Comparison of ENCODE assay signal across 24 cellular contexts in the genomic region with DNA sequence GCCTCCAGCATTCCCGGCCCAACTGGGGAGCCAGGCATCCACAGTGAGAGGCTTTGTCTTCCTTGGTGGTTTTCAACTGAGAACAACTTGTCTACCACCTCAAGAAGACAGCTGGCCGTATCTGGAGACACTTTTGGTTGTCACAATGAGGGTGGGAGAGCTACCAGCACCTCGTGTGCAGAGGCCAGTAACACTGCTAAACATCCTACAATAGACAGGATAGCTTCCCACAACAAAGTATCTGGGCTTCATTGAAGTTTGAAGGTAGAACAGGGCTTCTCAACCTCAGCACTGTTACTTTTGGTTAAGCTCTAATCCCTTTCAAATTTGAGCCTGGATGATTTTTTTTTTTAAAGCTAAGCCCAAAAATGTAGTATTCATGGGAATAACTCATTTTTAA. TPM values are rescaled to one million over a fixed set of nuclear protein-coding genes. Genes with fewer than 3 reads are reported as not detected.
A peak's percentile ranks its signal among the peaks of the same experiment; 100 is the strongest.
DNase-seq lines count a peak whose midpoint lies in the region; ATAC-seq and TF ChIP-seq lines count a peak whose summit lies in the region.
"Had no signal": no experiment of that assay in that cellular context is flagged by ENCODE, and none has a peak within 500 bp of the region (broad histone marks: within the 10 kb centered on the region; RNA-seq: fewer than 3 reads in every experiment).

No MANE protein-coding gene starts in this region.

- peak; percentile 67 for ATAC-seq in activated CD8-positive, alpha-beta T cell treated with anti-CD3 and anti-CD28 coated beads, Interleukin-2, amount 10 ng/mL, durations not matched to agents 7 days and 5 days
- no peak for ATAC-seq in activated CD8-positive, alpha-beta T cell treated with anti-CD3 and anti-CD28 coated beads for 36 hours
- ATAC-seq: GM12878 had no signal

- H3K27me3 ChIP-seq in hepatocyte (no peaks in the 10 kb centered on the region), A673 (replicated peaks; ENCODE audit: insufficient read depth, low read depth, low read length, poor library complexity) (no peaks in the 10 kb centered on the region), prostate gland (replicated peaks; ENCODE audit: insufficient read depth) (no peaks in the 10 kb centered on the region)

- DNase-seq in activated CD8-positive, alpha-beta T cell treated with anti-CD3 and anti-CD28 coated beads, Interleukin-2, amount 10 ng/mL, durations not matched to agents 7 days and 5 days: no peak
- no peak for DNase-seq in activated CD8-positive, alpha-beta T cell treated with anti-CD3 and anti-CD28 coated beads for 36 hours
- peak; percentile 43 for DNase-seq in SW480 (ENCODE audit: low spot score)
- DNase-seq in hepatocyte (ENCODE audit: low spot score): no peak
- no peak for DNase-seq in A673 (ENCODE audit: low spot score)
- DNase-seq in caudate nucleus (lab: John Stamatoyannopoulos, UW): no peak
- DNase-seq in prostate gland (ENCODE audit: low spot score): no peak
- DNase-seq in NCI-H1105 treated with DMSO at 0.1 percent for 48 hours (lab: John Stamatoyannopoulos, UW): no peak
- DNase-seq: 8988T; Calu3; CD4-positive, CD25-positive, alpha-beta regulatory T cell; EL; HFFc6; NCI-H1436; NCI-H1930; NCI-H226; NCI-H524 treated with DMSO at 0.1 percent for 48 hours; PC-9; SJCRH30 had no signal

- H3K4me3 ChIP-seq in hepatocyte (no peak overlapping the region), A673 (ENCODE audit: low read depth, low read length, poor library complexity, severe bottlenecking) (no peak overlapping the region), prostate gland (no peak overlapping the region)
- H3K4me3 ChIP-seq: GM12878, PC-9, SJCRH30 had no signal

- intact Hi-C loops in activated CD8-positive, alpha-beta T cell treated with anti-CD3 and anti-CD28 coated beads for 36 hours (cut with micrococcal nuclease): no loop called here
- intact Hi-C loops in A673 (cut with micrococcal nuclease; ENCODE audit: unreplicated experiment): no loop called here
- intact Hi-C loops in prostate gland (cut with DNase I): no loop called here

- TF ChIP-seq CTCF in activated CD8-positive, alpha-beta T cell treated with anti-CD3 and anti-CD28 coated beads for 36 hours (IDR thresholded peaks at IDR 0.05): no peak
- TF ChIP-seq CTCF in hepatocyte (IDR thresholded peaks at IDR 0.05; ENCODE audit: poor library complexity) (no peak), A673 (conservative IDR thresholded peaks at IDR 0.05; ENCODE audit: low read depth, low read length) (no peak), prostate gland (IDR thresholded peaks at IDR 0.05) (no peak)

- H3K4me3 Mint-ChIP-seq in activated CD8-positive, alpha-beta T cell treated with anti-CD3 and anti-CD28 coated beads, Interleukin-2, amount 10 ng/mL, durations not matched to agents 7 days and 5 days: no peak overlapping the region
- H3K4me3 Mint-ChIP-seq in activated CD8-positive, alpha-beta T cell treated with anti-CD3 and anti-CD28 coated beads for 36 hours: no peak overlapping the region
- H3K4me3 Mint-ChIP-seq: B cell; CD4-positive, CD25-positive, alpha-beta regulatory T cell had no signal

- H3K9me2 ChIP-seq in hepatocyte (replicated peaks; ENCODE audit: insufficient read depth): no peaks in the 10 kb centered on the region

- POLR2A ChIA-PET in activated CD8-positive, alpha-beta T cell treated with anti-CD3 and anti-CD28 coated beads, Interleukin-2, amount 10 ng/mL, durations not matched to agents 7 days and 5 days (lab: Charles Lee): interaction anchor here (0.6 kb wide), 1 partner anchor 52 kb away, joined by 3 read pairs; no protein-coding TSS in a partner anchor
- POLR2A ChIA-PET in activated CD8-positive, alpha-beta T cell treated with anti-CD3 and anti-CD28 coated beads for 36 hours (lab: Charles Lee): interaction anchor here (0.6 to 1.5 kb wide), 2 partner anchors 9 to 31 kb away, joined by 3 read pairs; no protein-coding TSS in a partner anchor
- POLR2A ChIA-PET in A673 (lab: Charles Lee; ENCODE audit: low non-redundant PET): no interaction called here

- H3K27ac ChIP-seq in hepatocyte (peak overlapping the region; percentile 59), A673 (ENCODE audit: low read depth, low read length, poor library complexity, severe bottlenecking) (no peak overlapping the region), caudate nucleus (ENCODE audit: low read depth, low read length) (no peak overlapping the region), prostate gland (no peak overlapping the region)
- H3K27ac ChIP-seq: PC-9, SJCRH30 had no signal

- TF ChIP-seq POLR2A in prostate gland (IDR thresholded peaks at IDR 0.05): no peak

- no peaks in the 10 kb centered on the region for H4K20me1 ChIP-seq in hepatocyte (ENCODE audit: insufficient read depth, poor library complexity, severe bottlenecking)

- H3K9me3 ChIP-seq in hepatocyte (ENCODE audit: low read depth) (no peaks in the 10 kb centered on the region), A673 (ENCODE audit: low read depth, low read length, poor library complexity, severe bottlenecking) (no peaks in the 10 kb centered on the region), prostate gland (no peaks in the 10 kb centered on the region)
- H3K9me3 ChIP-seq: SJCRH30 had no signal

- no TSS peak for BruUV-seq in A673 (replicated peaks; lab: Mats Ljungman, UMichigan)

- H3K36me3 Mint-ChIP-seq in activated CD8-positive, alpha-beta T cell treated with anti-CD3 and anti-CD28 coated beads, Interleukin-2, amount 10 ng/mL, durations not matched to agents 7 days and 5 days (ENCODE audit: low read depth): no peaks in the 10 kb centered on the region
- no peaks in the 10 kb centered on the region for H3K36me3 Mint-ChIP-seq in activated CD8-positive, alpha-beta T cell treated with anti-CD3 and anti-CD28 coated beads for 36 hours (ENCODE audit: low read depth)
- H3K36me3 Mint-ChIP-seq: CD4-positive, CD25-positive, alpha-beta regulatory T cell had no signal

- no peaks in the 10 kb centered on the region for H3K36me3 ChIP-seq in hepatocyte (replicated peaks; ENCODE audit: insufficient read depth, low read depth)
- H3K36me3 ChIP-seq in A673 (ENCODE audit: insufficient read depth, low read length, poor library complexity, severe bottlenecking): no peaks in the 10 kb centered on the region
- H3K36me3 ChIP-seq in prostate gland: no peaks in the 10 kb centered on the region
- H3K36me3 ChIP-seq: SJCRH30 had no signal

- no peak overlapping the region for H3K27ac Mint-ChIP-seq in activated CD8-positive, alpha-beta T cell treated with anti-CD3 and anti-CD28 coated beads, Interleukin-2, amount 10 ng/mL, durations not matched to agents 7 days and 5 days
- no peak overlapping the region for H3K27ac Mint-ChIP-seq in activated CD8-positive, alpha-beta T cell treated with anti-CD3 and anti-CD28 coated beads for 36 hours
- H3K27ac Mint-ChIP-seq: B cell had no signal

- CTCF ChIA-PET in activated CD8-positive, alpha-beta T cell treated with anti-CD3 and anti-CD28 coated beads, Interleukin-2, amount 10 ng/mL, durations not matched to agents 7 days and 5 days (lab: Charles Lee): interaction anchor here (1.3 to 21.0 kb wide), 3 partner anchors 14 to 104 kb away, joined by 4 to 378 read pairs (median 9); a partner anchor contains a TSS
- CTCF ChIA-PET in activated CD8-positive, alpha-beta T cell treated with anti-CD3 and anti-CD28 coated beads for 36 hours (lab: Charles Lee): interaction anchor here (0.7 to 9.0 kb wide), 6 partner anchors 9 to 104 kb away, joined by 3 to 74 read pairs (median 4); no protein-coding TSS in a partner anchor
- CTCF ChIA-PET in A673 (lab: Charles Lee): no interaction called here

- peaks cover 39% of the 10 kb centered on the region for H3K4me1 ChIP-seq in hepatocyte (ENCODE audit: insufficient read depth)
- H3K4me1 ChIP-seq in A673 (ENCODE audit: insufficient read depth, low read length, poor library complexity, severe bottlenecking): peaks cover 33% of the 10 kb centered on the region
- no peaks in the 10 kb centered on the region for H3K4me1 ChIP-seq in prostate gland (replicated peaks)

- H3K4me2 ChIP-seq in hepatocyte: no peak overlapping the region
- H3K4me2 ChIP-seq: PC-9 had no signal

- no peak overlapping the region for H2AFZ ChIP-seq in hepatocyte
- H2AFZ ChIP-seq: PC-9 had no signal

- H3K4me1 Mint-ChIP-seq in activated CD8-positive, alpha-beta T cell treated with anti-CD3 and anti-CD28 coated beads, Interleukin-2, amount 10 ng/mL, durations not matched to agents 7 days and 5 days (ENCODE audit: low read depth): peaks cover 4% of the 10 kb centered on the region
- peaks cover 25% of the 10 kb centered on the region for H3K4me1 Mint-ChIP-seq in activated CD8-positive, alpha-beta T cell treated with anti-CD3 and anti-CD28 coated beads for 36 hours (ENCODE audit: low read depth)
- H3K4me1 Mint-ChIP-seq: CD4-positive, CD25-positive, alpha-beta regulatory T cell had no signal

- H3K9me3 Mint-ChIP-seq in activated CD8-positive, alpha-beta T cell treated with anti-CD3 and anti-CD28 coated beads, Interleukin-2, amount 10 ng/mL, durations not matched to agents 7 days and 5 days (ENCODE audit: insufficient read depth): no peaks in the 10 kb centered on the region
- no peaks in the 10 kb centered on the region for H3K9me3 Mint-ChIP-seq in activated CD8-positive, alpha-beta T cell treated with anti-CD3 and anti-CD28 coated beads for 36 hours
- H3K9me3 Mint-ChIP-seq: CD4-positive, CD25-positive, alpha-beta regulatory T cell; HFFc6 had no signal

- H3K79me2 ChIP-seq in hepatocyte: peaks cover 21% of the 10 kb centered on the region

- H3K27me3 Mint-ChIP-seq in activated CD8-positive, alpha-beta T cell treated with anti-CD3 and anti-CD28 coated beads, Interleukin-2, amount 10 ng/mL, durations not matched to agents 7 days and 5 days (ENCODE audit: low read depth): no peaks in the 10 kb centered on the region
- H3K27me3 Mint-ChIP-seq in activated CD8-positive, alpha-beta T cell treated with anti-CD3 and anti-CD28 coated beads for 36 hours: no peaks in the 10 kb centered on the region

- WGBS in hepatocyte (ENCODE audit: low lambda C conversion rate, missing lambda C conversion rate): 70% methylated on average over 3 of the region's 3 CpGs
- 50% methylated on average over 3 of the region's 3 CpGs for whole genome bisulfite sequencing in prostate gland

RNA-seq across cellular contexts. Expression of a gene that starts 10.9 kb away (rescaled TPM):
- under 1 TPM; 0.24 to 0.57 TPM for total RNA-seq in activated CD8-positive, alpha-beta T cell treated with anti-CD3 and anti-CD28 coated beads, Interleukin-2, amount 10 ng/mL, durations not matched to agents 7 days and 5 days
- total RNA-seq in activated CD8-positive, alpha-beta T cell treated with anti-CD3 and anti-CD28 coated beads for 36 hours: 1 to 10 TPM; 1.5 to 1.9 TPM
- total RNA-seq in hepatocyte (39.5 and 54.6 TPM in 2 replicates), A673 (2021) (18.3 and 24.8 TPM in 2 replicates), prostate gland (100 to 1,000 TPM; 119 to 143 TPM)
- polyA plus RNA-seq in hepatocyte: 85.0 and 123 TPM in 2 replicates
- total RNA-seq: Calu3; CD4-positive, CD25-positive, alpha-beta regulatory T cell; HepG2 had no signal

RNA-seq across cellular contexts. Expression of a gene that starts 53.5 kb away (rescaled TPM):
- total RNA-seq in activated CD8-positive, alpha-beta T cell treated with anti-CD3 and anti-CD28 coated beads, Interleukin-2, amount 10 ng/mL, durations not matched to agents 7 days and 5 days: under 1 TPM; 0.50 to 0.92 TPM
- under 1 TPM; 0.27 to 0.34 TPM for total RNA-seq in activated CD8-positive, alpha-beta T cell treated with anti-CD3 and anti-CD28 coated beads for 36 hours
- not detected in 2 replicates for total RNA-seq in hepatocyte
- polyA plus RNA-seq in hepatocyte: not detected in 2 replicates
- total RNA-seq in A673 (2021): not detected in 2 replicates
- total RNA-seq in prostate gland: not detected
- total RNA-seq: Calu3; CD4-positive, CD25-positive, alpha-beta regulatory T cell; H4; HFFc6; M059J; PC-9; SJCRH30 had no signal
